Comparison of ENCODE assay signal across 22 cellular contexts in the genomic region with DNA sequence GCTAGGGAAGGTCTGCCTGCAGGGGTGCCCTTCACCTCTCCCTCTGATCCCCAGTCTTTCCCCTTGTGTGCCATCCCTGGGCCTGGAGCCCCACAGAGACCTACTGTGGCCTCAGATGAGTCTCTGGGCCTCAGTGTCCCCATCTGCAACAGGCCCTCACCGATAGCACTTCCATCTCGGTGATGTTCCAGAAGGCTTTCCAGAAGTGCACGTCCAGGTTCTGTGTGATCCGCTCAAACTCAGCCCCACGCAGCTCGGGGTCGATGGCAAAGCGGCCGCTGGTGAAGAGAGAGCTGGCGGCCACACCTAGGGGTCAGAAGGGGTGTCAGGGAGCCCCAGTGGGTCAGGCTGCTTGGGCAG. TPM values are rescaled to one million over a fixed set of nuclear protein-coding genes. Genes with fewer than 3 reads are reported as not detected.
DNase-seq lines count a peak whose midpoint lies in the region; ATAC-seq, FAIRE-seq and TF ChIP-seq lines count a peak whose summit lies in the region.
"Had no signal": no experiment of that assay in that cellular context is flagged by ENCODE, and none has a peak within 500 bp of the region (broad histone marks: within the 10 kb centered on the region; RNA-seq: fewer than 3 reads in every experiment).

No MANE protein-coding gene starts in this region.

- H3K4me1 Mint-ChIP-seq in neural crest cell = peaks cover 13% of the 10 kb centered on the region

- H3K4me3 Mint-ChIP-seq in neural crest cell = no peak overlapping the region
- H3K4me3 Mint-ChIP-seq: CD4-positive, alpha-beta T cell; H9 had no signal

- H3K36me3 Mint-ChIP-seq in neural crest cell (ENCODE audit: low read depth) = peaks cover 4% of the 10 kb centered on the region

- H3K27me3 ChIP-seq in GM12878 (replicated peaks in 1 of 2; ENCODE audit: control insufficient read depth in 2 of 2, insufficient read depth in 2 of 2, low read length in 1 of 2) = no peaks in the 10 kb centered on the region
- no peaks in the 10 kb centered on the region for H3K27me3 ChIP-seq in subcutaneous abdominal adipose tissue (ENCODE audit: control insufficient read depth in 5 of 5, insufficient read depth in 4 of 5, low read length in 5 of 5)
- H3K27me3 ChIP-seq in uterus = no peaks in the 10 kb centered on the region

- H3K27ac Mint-ChIP-seq in neural crest cell (ENCODE audit: unreplicated experiment) = peak overlapping the region; percentile 23
- H3K27ac Mint-ChIP-seq: CD4-positive, alpha-beta T cell had no signal

- CTCF ChIA-PET in GM12878 (lab: Yijun Ruan, JAX) = interaction anchor here (1.0 to 1.1 kb wide), 2 partner anchors 8 to 13 kb away, joined by 3 read pairs; no protein-coding TSS in a partner anchor

- no peaks in the 10 kb centered on the region for H3K9me3 ChIP-seq in GM12878 (replicated peaks; ENCODE audit: control insufficient read depth, insufficient read depth, low read length)
- H3K9me3 ChIP-seq in subcutaneous abdominal adipose tissue (ENCODE audit: control insufficient read depth in 5 of 5, low read length in 5 of 5) = no peaks in the 10 kb centered on the region
- H3K9me3 ChIP-seq in uterus = no peaks in the 10 kb centered on the region
- H3K9me3 ChIP-seq: A549, Caco-2 had no signal

- no peak for ATAC-seq in GM12878
- no peak for ATAC-seq in HG03439 (IDR thresholded peaks at IDR 0.05; ENCODE audit: unreplicated experiment)
- no peak for ATAC-seq in GM21786 (IDR thresholded peaks at IDR 0.05; ENCODE audit: unreplicated experiment)
- ATAC-seq: A549 had no signal

- no peaks in the 10 kb centered on the region for H3K9me3 Mint-ChIP-seq in neural crest cell
- H3K9me3 Mint-ChIP-seq: CD4-positive, alpha-beta T cell; H9 had no signal

- H3K27me3 Mint-ChIP-seq in neural crest cell (ENCODE audit: low read depth) = no peaks in the 10 kb centered on the region
- H3K27me3 Mint-ChIP-seq: CD4-positive, alpha-beta T cell had no signal

- H3K4me3 ChIP-seq in GM12878 (no peak overlapping the region), subcutaneous abdominal adipose tissue (ENCODE audit: low read depth in 1 of 5, low read length in 5 of 5) (peak overlapping the region; percentile 68 to 94 (median 79)), uterus (no peak overlapping the region)
- H3K4me3 ChIP-seq: A549 had no signal

- RAD21 ChIA-PET in GM12878 (lab: Charles Lee; ENCODE audit: unreplicated experiment) = no interaction called here

- no peak for TF ChIP-seq CTCF in GM13976 (IDR thresholded peaks at IDR 0.05; ENCODE audit: borderline replicate concordance, control extremely low read depth, extremely low read depth, insufficient read depth, missing control alignments)
- no peak for TF ChIP-seq CTCF in GM12878 (IDR thresholded peaks at IDR 0.05 in 2 of 3, conservative IDR thresholded peaks at IDR 0.05 in 1 of 3; ENCODE audit: control insufficient read depth in 2 of 3, extremely low read depth in 1 of 3, insufficient read depth in 1 of 3, low read depth in 3 of 3, low read length in 3 of 3)
- no peak for TF ChIP-seq CTCF in neural crest cell (conservative IDR thresholded peaks at IDR 0.05)
- TF ChIP-seq CTCF in uterus (IDR thresholded peaks at IDR 0.05) = no peak

- FAIRE-seq in GM12878 (lab: Jason Lieb, UNC) = no peak
- FAIRE-seq: D721Med, G401.6, GM12892, H1, HTR-8/SVneo had no signal

- in situ Hi-C loops in GM13976 (cut with MboI; ENCODE audit: low sequenced_read_pairs, unreplicated experiment) (no loop called here), GM12878 (cut with MboI) (no loop called here)

- no peak overlapping the region for H3K27ac ChIP-seq in GM12878 (ENCODE audit: control insufficient read depth, insufficient read depth)
- H3K27ac ChIP-seq in subcutaneous abdominal adipose tissue (ENCODE audit: low read depth, low read length) = peak overlapping the region; percentile 100
- no peak overlapping the region for H3K27ac ChIP-seq in uterus
- H3K27ac ChIP-seq: 22Rv1, A549, C4-2B had no signal

- intact Hi-C loops in GM12878 (cut with micrococcal nuclease; ENCODE audit: unreplicated experiment) (no loop called here), uterus (cut with DNase I; ENCODE audit: low total_unique reads) (no loop called here)

- BruUV-seq in GM12878 (replicated peaks; lab: Mats Ljungman, UMichigan) = no TSS peak

- no peak for TF ChIP-seq RAD21 in GM12878 (IDR thresholded peaks at IDR 0.05; ENCODE audit: insufficient read depth, low read depth, low read length)

- peak; percentile 6; the same call in 1 of the 2 replicates for TF ChIP-seq POLR2A in GM12878 (IDR thresholded peaks at IDR 0.05; ENCODE audit: low read depth, low read length)
- no peak for TF ChIP-seq POLR2A in uterus (IDR thresholded peaks at IDR 0.05)

- H3K9ac ChIP-seq in GM12878 (ENCODE audit: control insufficient read depth, insufficient read depth, low read length) (no peak overlapping the region), subcutaneous abdominal adipose tissue (ENCODE audit: low read length in 5 of 5) (peak overlapping the region in 4 of 5 donors; percentile 3 to 96 (median 81))

- no peak for TF ChIP-seq EP300 in GM12878 (IDR thresholded peaks at IDR 0.05; ENCODE audit: borderline replicate concordance in 1 of 2, control insufficient read depth in 1 of 2, low read depth in 2 of 2, low read length in 2 of 2)

- H3K79me2 ChIP-seq in GM12878 (ENCODE audit: control insufficient read depth, insufficient read depth, low read length) = no peaks in the 10 kb centered on the region

- peaks cover 5% of the 10 kb centered on the region in 2 experiments; a peak in 3 of 4 replicates for H3K36me3 ChIP-seq in GM12878 (ENCODE audit: control insufficient read depth in 2 of 2, insufficient read depth in 2 of 2, low read length in 1 of 2)
- peaks cover 0 to 78% (median 71%) of the 10 kb centered on the region in 5 donors for H3K36me3 ChIP-seq in subcutaneous abdominal adipose tissue (ENCODE audit: control insufficient read depth in 5 of 5, insufficient read depth in 5 of 5, low read length in 5 of 5)
- no peaks in the 10 kb centered on the region for H3K36me3 ChIP-seq in uterus

- no peak overlapping the region for H2AFZ ChIP-seq in GM12878 (ENCODE audit: control insufficient read depth, low read depth, low read length)

- H3K4me1 ChIP-seq in GM12878 (ENCODE audit: control insufficient read depth, insufficient read depth, low read length) (no peaks in the 10 kb centered on the region), subcutaneous abdominal adipose tissue (ENCODE audit: control insufficient read depth in 5 of 5, insufficient read depth in 5 of 5, low read length in 5 of 5) (peaks cover 9 to 87% (median 81%) of the 10 kb centered on the region in 5 donors), uterus (no peaks in the 10 kb centered on the region)
- H3K4me1 ChIP-seq: A549, Caco-2 had no signal

- POLR2A ChIA-PET in GM12878 (lab: Charles Lee) = interaction anchor here (1.3 kb wide), 1 partner anchor 16 kb away, joined by 3 read pairs; no protein-coding TSS in a partner anchor

- no peaks in the 10 kb centered on the region for H4K20me1 ChIP-seq in GM12878 (ENCODE audit: control insufficient read depth, insufficient read depth)

- DNase-seq in GM13976 (ENCODE audit: low spot score) (peak; percentile 20), GM12878 (ENCODE audit: low read depth, low spot score) (no peak), neural crest cell (ENCODE audit: low read depth, low spot score) (no peak), HCEC 1CT (no peak), uterus (no peak)
- DNase-seq: AML-193; Caco-2; CD4-positive, alpha-beta T cell; H9; IMR-90 had no signal

- SMC1A ChIA-PET in GM12878 (lab: Charles Lee; ENCODE audit: uncharacterized antibody, unreplicated experiment) = no interaction called here

- 92% methylated on average over 10 of the region's 10 CpGs for WGBS in GM12878 (ENCODE audit: insufficient coverage, insufficient replicate concordance, low lambda C conversion rate, missing lambda C conversion rate)

- H3K4me2 ChIP-seq in GM12878 (ENCODE audit: control insufficient read depth, insufficient read depth) = no peak overlapping the region
- H3K4me2 ChIP-seq: A549 had no signal

RNA-seq across cellular contexts. Expression of gene CNFN, which starts 17.7 kb away (rescaled TPM):
- total RNA-seq in GM12878 (2013; cell fraction: nucleolus; rRNA removed) = not detected in 2 replicates
- total RNA-seq in GM12878 (2014; rRNA removed) (not detected in 2 replicates), GM12878 (2014; rRNA removed; fragmentation: Illumina TruSeq; extraction: Trizol) (not detected in 2 replicates), GM12878 (2021) (not detected in 2 replicates), neural crest cell (2.2 and 3.6 TPM in 2 replicates), uterus (1 to 10 TPM in 1 of 4 donors, not detected in 3; 2.6 TPM)
- polyA plus RNA-seq in GM12878 (2011; ENCODE audit: low read depth) = not detected
- polyA plus RNA-seq in GM12878 (2011; rRNA removed) (not detected in 2 replicates), GM12878 (2014; fragmentation: Illumina TruSeq; extraction: Trizol) (not detected in 2 replicates), GM12878 (2014; fragmentation: Nextera tagmentation; extraction: Ambion mirVana) (not detected), GM12878 (2014; rRNA removed) (not detected in 2 replicates), GM12878 (2016; fragmentation: Nextera tagmentation; extraction: Ambion mirVana) (under 1 TPM in 1 of 2 experiments, not detected in 1; 0.60 TPM)
- polyA plus RNA-seq in GM12878 (2011; cell fraction: cytosol; rRNA removed) = 0.60 and 0.78 TPM in 2 replicates
- polyA plus RNA-seq in GM12878 (2011; cell fraction: nucleus; rRNA removed) = 0.38 TPM in 1 of 2 replicates, not detected in the other
- polyA plus RNA-seq in GM12878 (2012) = 0.38 and 0.51 TPM in 2 replicates
- polyA minus RNA-seq in GM12878 (2011; rRNA and poly(A)+ RNA removed) = not detected in 2 replicates
- not detected in 2 replicates for polyA minus RNA-seq in GM12878 (2011; cell fraction: cytosol; rRNA and poly(A)+ RNA removed)
- not detected in 2 replicates for polyA minus RNA-seq in GM12878 (2011; cell fraction: nucleus; rRNA and poly(A)+ RNA removed)
- total RNA-seq: CD4-positive, alpha-beta T cell; IMR-90 had no signal

RNA-seq across cellular contexts. Expression of gene LIPE, which starts 19.4 kb away (rescaled TPM):
- 6.8 and 9.3 TPM in 2 replicates for total RNA-seq in GM12878 (2013; cell fraction: nucleolus; rRNA removed)
- total RNA-seq in GM12878 (2014; rRNA removed) (11.1 and 19.9 TPM in 2 replicates), GM12878 (2014; rRNA removed; fragmentation: Illumina TruSeq; extraction: Trizol) (5.3 and 8.1 TPM in 2 replicates), GM12878 (2021) (31.9 and 33.3 TPM in 2 replicates), neural crest cell (24.5 and 29.1 TPM in 2 replicates), uterus (10 to 100 TPM in 1 of 4 donors, 1 to 10 TPM in 1, not detected in 2; 9.5 to 26.0 TPM)
- polyA plus RNA-seq in GM12878 (2011; ENCODE audit: low read depth) = 2.8 TPM
- polyA plus RNA-seq in GM12878 (2011; rRNA removed) (3.2 and 8.9 TPM in 2 replicates), GM12878 (2014; fragmentation: Illumina TruSeq; extraction: Trizol) (1.5 and 10.0 TPM in 2 replicates), GM12878 (2014; fragmentation: Nextera tagmentation; extraction: Ambion mirVana) (under 1 TPM; 0.02 to 0.24 TPM), GM12878 (2014; rRNA removed) (18.0 and 22.3 TPM in 2 replicates), GM12878 (2016; fragmentation: Nextera tagmentation; extraction: Ambion mirVana) (10 to 100 TPM in 1 of 2 experiments, 1 to 10 TPM in 1; 8.4 to 11.5 TPM)
- polyA plus RNA-seq in GM12878 (2011; cell fraction: cytosol; rRNA removed) = 8.9 and 12.9 TPM in 2 replicates
- 16.4 and 21.1 TPM in 2 replicates for polyA plus RNA-seq in GM12878 (2011; cell fraction: nucleus; rRNA removed)
- 9.3 and 10.4 TPM in 2 replicates for polyA plus RNA-seq in GM12878 (2012)
- 8.3 and 20.1 TPM in 2 replicates for polyA minus RNA-seq in GM12878 (2011; rRNA and poly(A)+ RNA removed)
- 9.6 and 14.6 TPM in 2 replicates for polyA minus RNA-seq in GM12878 (2011; cell fraction: cytosol; rRNA and poly(A)+ RNA removed)
- polyA minus RNA-seq in GM12878 (2011; cell fraction: nucleus; rRNA and poly(A)+ RNA removed) = 3.9 and 9.2 TPM in 2 replicates

RNA-seq across cellular contexts. Expression of gene CXCL17, which starts 35.0 kb away (rescaled TPM):
- not detected in 2 replicates for total RNA-seq in GM12878 (2013; cell fraction: nucleolus; rRNA removed)
- total RNA-seq in GM12878 (2014; rRNA removed) (not detected in 2 replicates), GM12878 (2014; rRNA removed; fragmentation: Illumina TruSeq; extraction: Trizol) (0.14 TPM in 1 of 2 replicates, not detected in the other), GM12878 (2021) (not detected in 2 replicates), neural crest cell (not detected in 2 replicates), uterus (not detected)
- polyA plus RNA-seq in GM12878 (2011; ENCODE audit: low read depth) = not detected
- polyA plus RNA-seq in GM12878 (2011; rRNA removed) (0.10 and 0.15 TPM in 2 replicates), GM12878 (2014; fragmentation: Illumina TruSeq; extraction: Trizol) (not detected in 2 replicates), GM12878 (2014; fragmentation: Nextera tagmentation; extraction: Ambion mirVana) (under 1 TPM; 0.13 to 0.24 TPM), GM12878 (2014; rRNA removed) (not detected in 2 replicates), GM12878 (2016; fragmentation: Nextera tagmentation; extraction: Ambion mirVana) (not detected)
- 0.10 and 0.12 TPM in 2 replicates for polyA plus RNA-seq in GM12878 (2011; cell fraction: cytosol; rRNA removed)
- not detected in 2 replicates for polyA plus RNA-seq in GM12878 (2011; cell fraction: nucleus; rRNA removed)
- not detected in 2 replicates for polyA plus RNA-seq in GM12878 (2012)
- polyA minus RNA-seq in GM12878 (2011; rRNA and poly(A)+ RNA removed) = not detected in 2 replicates
- polyA minus RNA-seq in GM12878 (2011; cell fraction: cytosol; rRNA and poly(A)+ RNA removed) = not detected in 2 replicates
- not detected in 2 replicates for polyA minus RNA-seq in GM12878 (2011; cell fraction: nucleus; rRNA and poly(A)+ RNA removed)
- total RNA-seq: CD4-positive, alpha-beta T cell; H1; H9; IMR-90 had no signal
- polyA plus RNA-seq: BJ, H1, IMR-90 had no signal

Comparison
In these comparisons a context has a peak if more than half of its experiments do, and no peak if none do; other contexts are left out.
1. H3K4me3 ChIP-seq: peak in subcutaneous abdominal adipose tissue (5 of 5); none in GM12878 (single experiment) and uterus (0 of 2).